In genomic region chr7:5695037-5695708, GRCh38 we compare ENCODE assay signal across 8 cellular contexts.
DNase-seq lines count a peak whose midpoint lies in the region; ATAC-seq and TF ChIP-seq lines count a peak whose summit lies in the region.

No MANE protein-coding gene starts in this region.

- peak; percentile 35 for ATAC-seq in HG03025 (IDR thresholded peaks at IDR 0.05; ENCODE audit: low FRiP score, unreplicated experiment)

- DNase-seq in UCSD-AML1 (lab: John Stamatoyannopoulos, UW; ENCODE audit: unreplicated experiment) (peak; percentile 26), mammary epithelial cell (peak; percentile 69), NCI-H526 (lab: John Stamatoyannopoulos, UW) (no peak), NCI-H345 (lab: John Stamatoyannopoulos, UW) (no peak)
- peak; percentile 43 to 73 for DNase-seq in stimulated activated CD8-positive, alpha-beta memory T cell treated with anti-CD3 and anti-CD28 coated beads, Interleukin-7, amount 100 ng/mL, for 48 hours (ENCODE audit: extremely low read depth in 1 of 2, low read depth in 1 of 2)

- H2AFZ ChIP-seq in mammary epithelial cell (ENCODE audit: low read depth, low read length) = peak overlapping the region; percentile 22

- intact Hi-C loops in mammary epithelial cell (cut with micrococcal nuclease) = no loop called here

- peaks cover 69% of the 10 kb centered on the region for H3K4me1 ChIP-seq in mammary epithelial cell (ENCODE audit: insufficient read depth, low read length)
- H3K4me1 ChIP-seq in mucosa of stomach (ENCODE audit: control insufficient read depth, insufficient read depth, low read length) = peaks cover 55% of the 10 kb centered on the region

- H3K4me3 ChIP-seq in mammary epithelial cell (replicated peaks in 1 of 3; ENCODE audit: insufficient read depth in 1 of 3, low read depth in 2 of 3, low read length in 3 of 3) = peak overlapping the region in 1 of 3 experiments; percentile 13
- H3K4me3 ChIP-seq in mucosa of stomach (ENCODE audit: low read length) = no peak overlapping the region

- peak; percentile 92 for TF ChIP-seq POLR2A in GM15510 (IDR thresholded peaks at IDR 0.05; ENCODE audit: borderline replicate concordance, extremely low read depth, insufficient read length)

- H3K27me3 ChIP-seq in mammary epithelial cell (ENCODE audit: insufficient read depth, low read length) (no peaks in the 10 kb centered on the region), mucosa of stomach (ENCODE audit: control insufficient read depth, insufficient read depth, low read length) (no peaks in the 10 kb centered on the region)

- H3K9ac ChIP-seq in mammary epithelial cell (ENCODE audit: insufficient read depth, low read length) (no peak overlapping the region), mucosa of stomach (ENCODE audit: low read length) (peak overlapping the region; percentile 38)

- TF ChIP-seq CTCF in mammary epithelial cell (conservative IDR thresholded peaks at IDR 0.05 in 1 of 2, IDR thresholded peaks at IDR 0.05 in 1 of 2; ENCODE audit: extremely low read depth in 1 of 2, insufficient read depth in 1 of 2, low read depth in 1 of 2, low read length in 2 of 2) = no peak

- dilution Hi-C loops in mammary epithelial cell (cut with HindIII; ENCODE audit: low sequenced_read_pairs) = no loop called here

- H3K36me3 ChIP-seq in mammary epithelial cell (ENCODE audit: insufficient read depth, low read length) (no peaks in the 10 kb centered on the region), mucosa of stomach (ENCODE audit: control insufficient read depth, insufficient read depth, low read length) (no peaks in the 10 kb centered on the region)

- H3K9me3 ChIP-seq in mammary epithelial cell (replicated peaks; ENCODE audit: insufficient read depth, low read length) (no peaks in the 10 kb centered on the region), mucosa of stomach (ENCODE audit: control insufficient read depth, low read length) (no peaks in the 10 kb centered on the region)

- BruUV-seq in mammary epithelial cell (replicated peaks; lab: Mats Ljungman, UMichigan) = TSS peak; percentile 50

- CTCF ChIA-PET in mammary epithelial cell (lab: Charles Lee; ENCODE audit: low non-redundant PET) = no interaction called here

- H3K27ac ChIP-seq in mammary epithelial cell (ENCODE audit: insufficient read depth, low read depth, low read length) = peak overlapping the region; percentile 1

- H3K79me2 ChIP-seq in mammary epithelial cell (ENCODE audit: insufficient read depth, low read length) = peaks cover 34% of the 10 kb centered on the region

- in situ Hi-C loops in mammary epithelial cell (cut with MboI; ENCODE audit: low sequenced_read_pairs in 2 of 2) = loop anchor here in 1 of 2 donors (25.0 kb wide), 1 partner anchor 333 kb away; no protein-coding TSS in a partner anchor

- WGBS in mammary epithelial cell (ENCODE audit: low coverage, missing lambda C conversion rate) = 12% methylated on average over 19 of the region's 19 CpGs

- no peaks in the 10 kb centered on the region for H4K20me1 ChIP-seq in mammary epithelial cell (ENCODE audit: insufficient read depth, low read length)

- H3K4me2 ChIP-seq in mammary epithelial cell (ENCODE audit: insufficient read depth, low read depth, low read length) = peak overlapping the region; percentile 39

Comparison
In these comparisons a context has a peak if more than half of its experiments do, and no peak if none do; other contexts are left out.
1. DNase-seq: peak in UCSD-AML1 (single experiment), mammary epithelial cell (single experiment) and stimulated activated CD8-positive, alpha-beta memory T cell treated with anti-CD3 and anti-CD28 coated beads, Interleukin-7, amount 100 ng/mL, for 48 hours (2 of 2); none in NCI-H526 (0 of 2) and NCI-H345 (single experiment).